ENCODE assay signal across 10 cellular contexts in genomic region chr7:75888464-75889222, GRCh38. TPM values are rescaled to one million over a fixed set of nuclear protein-coding genes. Genes with fewer than 3 reads are reported as not detected.
DNase-seq lines count a peak whose midpoint lies in the region; ATAC-seq and TF ChIP-seq lines count a peak whose summit lies in the region.
"Had no signal": no experiment of that assay in that cellular context is flagged by ENCODE, and none has a peak within 500 bp of the region (broad histone marks: within the 10 kb centered on the region; RNA-seq: fewer than 3 reads in every experiment).

No MANE protein-coding gene starts in this region.

- intact Hi-C loops in left ventricle myocardium inferior (cut with micrococcal nuclease) = no loop called here

- no peak for TF ChIP-seq CTCF in left ventricle myocardium inferior (IDR thresholded peaks at IDR 0.05; ENCODE audit: borderline replicate concordance)

- peak; percentile 79 for DNase-seq in G401 (ENCODE audit: low spot score)
- DNase-seq in left ventricle myocardium inferior = peak; percentile 35
- peak; percentile 62 for DNase-seq in putamen (ENCODE audit: low spot score)
- DNase-seq in OCI-M2 (lab: John Stamatoyannopoulos, UW; ENCODE audit: unreplicated experiment) = no peak
- DNase-seq in activated CD4-positive, CD25-positive, alpha-beta regulatory T cell (lab: John Stamatoyannopoulos, UW) = no peak
- DNase-seq: DMS153, NCI-H1436 had no signal

- H3K4me1 ChIP-seq in left ventricle myocardium inferior = peaks cover 20% of the 10 kb centered on the region

- H3K27me3 Mint-ChIP-seq in activated naive CD8-positive, alpha-beta T cell = no peaks in the 10 kb centered on the region
- H3K27me3 Mint-ChIP-seq in stimulated activated memory B cell treated with anti-CD40 and anti-IgM and Interleukin-4, amounts not matched to agents 10 μg/mL and 1 μg/mL and 100 μg/mL, for 72 hours = no peaks in the 10 kb centered on the region

- H3K27ac ChIP-seq in left ventricle myocardium inferior (replicated peaks) = peak overlapping the region; percentile 59

- in situ Hi-C loops in G401 (cut with HindIII; ENCODE audit: low sequenced_read_pairs) = no loop called here

- peak overlapping the region; percentile 4 for H3K27ac Mint-ChIP-seq in activated naive CD8-positive, alpha-beta T cell
- H3K27ac Mint-ChIP-seq in stimulated activated memory B cell treated with anti-CD40 and anti-IgM and Interleukin-4, amounts not matched to agents 10 μg/mL and 1 μg/mL and 100 μg/mL, for 72 hours = no peak overlapping the region

- H3K4me3 Mint-ChIP-seq in activated naive CD8-positive, alpha-beta T cell = no peak overlapping the region
- H3K4me3 Mint-ChIP-seq in stimulated activated memory B cell treated with anti-CD40 and anti-IgM and Interleukin-4, amounts not matched to agents 10 μg/mL and 1 μg/mL and 100 μg/mL, for 72 hours = no peak overlapping the region

- no peak for TF ChIP-seq POLR2A in GM18505 (IDR thresholded peaks at IDR 0.05; ENCODE audit: borderline replicate concordance, extremely low read depth, insufficient read depth, insufficient read length)

- H3K27me3 ChIP-seq in left ventricle myocardium inferior (ENCODE audit: low read depth) = no peaks in the 10 kb centered on the region

- no peaks in the 10 kb centered on the region for H3K9me3 Mint-ChIP-seq in activated naive CD8-positive, alpha-beta T cell (ENCODE audit: low read depth)
- H3K9me3 Mint-ChIP-seq in stimulated activated memory B cell treated with anti-CD40 and anti-IgM and Interleukin-4, amounts not matched to agents 10 μg/mL and 1 μg/mL and 100 μg/mL, for 72 hours = no peaks in the 10 kb centered on the region

- H3K4me1 Mint-ChIP-seq in activated naive CD8-positive, alpha-beta T cell (ENCODE audit: low read depth) = peaks cover 8% of the 10 kb centered on the region
- no peaks in the 10 kb centered on the region for H3K4me1 Mint-ChIP-seq in stimulated activated memory B cell treated with anti-CD40 and anti-IgM and Interleukin-4, amounts not matched to agents 10 μg/mL and 1 μg/mL and 100 μg/mL, for 72 hours

- H3K36me3 ChIP-seq in left ventricle myocardium inferior = peaks cover 43% of the 10 kb centered on the region

- H3K36me3 Mint-ChIP-seq in activated naive CD8-positive, alpha-beta T cell = no peaks in the 10 kb centered on the region
- peaks cover 42% of the 10 kb centered on the region for H3K36me3 Mint-ChIP-seq in stimulated activated memory B cell treated with anti-CD40 and anti-IgM and Interleukin-4, amounts not matched to agents 10 μg/mL and 1 μg/mL and 100 μg/mL, for 72 hours

- H3K4me3 ChIP-seq in left ventricle myocardium inferior = no peak overlapping the region

- no peak for ATAC-seq in stimulated activated memory B cell treated with anti-CD40 and anti-IgM and Interleukin-4, amounts not matched to agents 10 μg/mL and 1 μg/mL and 100 μg/mL, for 72 hours
- no peak for ATAC-seq in GM18505 (IDR thresholded peaks at IDR 0.05; ENCODE audit: unreplicated experiment)

- H3K9me3 ChIP-seq in left ventricle myocardium inferior (replicated peaks) = no peaks in the 10 kb centered on the region

RNA-seq across cellular contexts. Expression of gene RHBDD2, which starts 9.8 kb away (rescaled TPM):
- 27.0 and 28.3 TPM in 2 replicates for total RNA-seq in G401 (2014; rRNA removed; shearing (Covaris generic))
- total RNA-seq in left ventricle myocardium inferior = 19.1 TPM

RNA-seq across cellular contexts. Expression of gene POR, which starts 26.3 kb away (rescaled TPM):
- 44.1 and 73.3 TPM in 2 replicates for total RNA-seq in G401 (2014; rRNA removed; shearing (Covaris generic))
- total RNA-seq in left ventricle myocardium inferior = 72.9 TPM

Comparison
In these comparisons a context has a peak if more than half of its experiments do, and no peak if none do; other contexts are left out.
1. DNase-seq: peak in G401 (single experiment), left ventricle myocardium inferior (single experiment) and putamen (single experiment); none in OCI-M2 (single experiment) and activated CD4-positive, CD25-positive, alpha-beta regulatory T cell (0 of 4).